In the genomic region with DNA sequence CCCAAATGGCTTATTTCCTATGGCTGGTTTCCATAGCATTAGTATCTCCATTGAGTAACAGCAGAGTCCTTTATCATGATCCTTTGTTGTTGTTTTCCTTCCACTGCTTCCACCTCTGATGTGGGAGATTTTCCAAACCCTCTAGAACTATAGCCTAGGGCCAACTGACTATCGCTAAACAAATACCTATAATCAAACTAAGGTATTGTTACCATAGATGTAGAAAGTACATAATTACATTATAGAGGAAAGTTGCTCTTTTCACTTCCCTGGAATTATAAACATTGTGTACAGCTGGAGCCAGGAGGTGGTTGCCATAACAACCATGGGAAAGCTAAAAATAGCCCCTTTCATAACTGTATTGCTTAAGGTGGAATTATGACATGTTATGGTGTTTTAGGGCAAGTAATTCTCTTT, we compare ENCODE assay signal across 10 cellular contexts. TPM values are rescaled to one million over a fixed set of nuclear protein-coding genes. Genes with fewer than 3 reads are reported as not detected.
DNase-seq lines count a peak whose midpoint lies in the region; ATAC-seq and TF ChIP-seq lines count a peak whose summit lies in the region.
"Had no signal": no experiment of that assay in that cellular context is flagged by ENCODE, and none has a peak within 500 bp of the region (broad histone marks: within the 10 kb centered on the region; RNA-seq: fewer than 3 reads in every experiment).

No MANE protein-coding gene starts in this region.

- H3K4me3 Mint-ChIP-seq in chondrocyte (ENCODE audit: unreplicated experiment), result no peak overlapping the region
- no peak overlapping the region for H3K4me3 Mint-ChIP-seq in mesothelial cell of epicardium
- H3K4me3 Mint-ChIP-seq in effector memory CD8-positive, alpha-beta T cell, result no peak overlapping the region
- H3K4me3 Mint-ChIP-seq: CD8-positive, alpha-beta memory T cell had no signal

- H3K27ac Mint-ChIP-seq in chondrocyte (ENCODE audit: unreplicated experiment), result peak overlapping the region; percentile 77
- peak overlapping the region; percentile 37 for H3K27ac Mint-ChIP-seq in mesothelial cell of epicardium
- H3K27ac Mint-ChIP-seq in effector memory CD8-positive, alpha-beta T cell, result no peak overlapping the region
- H3K27ac Mint-ChIP-seq: CD8-positive, alpha-beta memory T cell had no signal

- peaks cover 40% of the 10 kb centered on the region for H3K4me1 Mint-ChIP-seq in chondrocyte (ENCODE audit: low read depth)
- peaks cover 9% of the 10 kb centered on the region for H3K4me1 Mint-ChIP-seq in mesothelial cell of epicardium
- H3K4me1 Mint-ChIP-seq in effector memory CD8-positive, alpha-beta T cell (ENCODE audit: low read depth in 2 of 2), result no peaks in the 10 kb centered on the region
- H3K4me1 Mint-ChIP-seq: CD8-positive, alpha-beta memory T cell had no signal

- H3K27me3 Mint-ChIP-seq in chondrocyte (ENCODE audit: low read depth) (no peaks in the 10 kb centered on the region), mesothelial cell of epicardium (ENCODE audit: low read depth) (no peaks in the 10 kb centered on the region)
- no peaks in the 10 kb centered on the region for H3K27me3 Mint-ChIP-seq in effector memory CD8-positive, alpha-beta T cell
- H3K27me3 Mint-ChIP-seq: CD8-positive, alpha-beta memory T cell had no signal

- DNase-seq in ELR (ENCODE audit: low read depth) (peak; percentile 26), NCI-H1930 (lab: John Stamatoyannopoulos, UW) (peak; percentile 39 to 57), chondrocyte (ENCODE audit: low spot score) (no peak), mesothelial cell of epicardium (ENCODE audit: low spot score in 2 of 2, unreplicated experiment in 2 of 2) (no peak), NCI-H526 (lab: John Stamatoyannopoulos, UW) (no peak)
- no peak for DNase-seq in effector memory CD8-positive, alpha-beta T cell
- DNase-seq in activated CD4-positive, alpha-beta T cell treated with anti-CD3 and anti-CD28 coated beads for 48 hours, result no peak
- DNase-seq: CD8-positive, alpha-beta memory T cell; nucleus accumbens had no signal

- H3K9me3 Mint-ChIP-seq in chondrocyte (ENCODE audit: low read depth), result no peaks in the 10 kb centered on the region
- H3K9me3 Mint-ChIP-seq in mesothelial cell of epicardium, result no peaks in the 10 kb centered on the region
- H3K9me3 Mint-ChIP-seq in effector memory CD8-positive, alpha-beta T cell, result no peaks in the 10 kb centered on the region
- H3K9me3 Mint-ChIP-seq: CD8-positive, alpha-beta memory T cell had no signal

- H3K36me3 Mint-ChIP-seq in chondrocyte (ENCODE audit: low read depth) (no peaks in the 10 kb centered on the region), mesothelial cell of epicardium (peaks cover 12% of the 10 kb centered on the region)
- H3K36me3 Mint-ChIP-seq in effector memory CD8-positive, alpha-beta T cell (ENCODE audit: insufficient read depth), result no peaks in the 10 kb centered on the region

- TF ChIP-seq CTCF in chondrocyte (IDR thresholded peaks at IDR 0.05), result no peak
- no peak for TF ChIP-seq CTCF in mesothelial cell of epicardium (IDR thresholded peaks at IDR 0.05; ENCODE audit: unreplicated experiment)

- ATAC-seq in effector memory CD8-positive, alpha-beta T cell (replicated peaks), result no peak
- no peak for ATAC-seq in HG02938 (IDR thresholded peaks at IDR 0.05; ENCODE audit: unreplicated experiment)

RNA-seq across cellular contexts. Expression of gene ALKBH3, which starts 47.0 kb away (rescaled TPM):
- total RNA-seq in chondrocyte, result 20.1 to 26.5 TPM (median 25.5 TPM) in 3 replicates
- total RNA-seq in mesothelial cell of epicardium, result 24.3 to 29.2 TPM (median 26.8 TPM) in 3 replicates

Comparison
In these comparisons a context has a peak if more than half of its experiments do, and no peak if none do; other contexts are left out.
1. DNase-seq: peak in ELR (single experiment) and NCI-H1930 (2 of 2); none in chondrocyte (single experiment), mesothelial cell of epicardium (0 of 2), NCI-H526 (0 of 2), effector memory CD8-positive, alpha-beta T cell (0 of 3) and activated CD4-positive, alpha-beta T cell treated with anti-CD3 and anti-CD28 coated beads for 48 hours (single experiment).
2. H3K27ac Mint-ChIP-seq: peak in chondrocyte (single experiment) and mesothelial cell of epicardium (single experiment); none in effector memory CD8-positive, alpha-beta T cell (0 of 2).